ENCODE assay signal across 8 cellular contexts in genomic region chr17:62064029-62064790, GRCh38. TPM values are rescaled to one million over a fixed set of nuclear protein-coding genes. Genes with fewer than 3 reads are reported as not detected.
A peak's percentile ranks its signal among the peaks of the same experiment; 100 is the strongest.
DNase-seq lines count a peak whose midpoint lies in the region; ATAC-seq, FAIRE-seq and TF ChIP-seq lines count a peak whose summit lies in the region.

No MANE protein-coding gene starts in this region.

- H3K4me1 ChIP-seq in A549 (peaks cover 45% of the 10 kb centered on the region), parathyroid adenoma (peaks cover 4% of the 10 kb centered on the region)

- no peaks in the 10 kb centered on the region for H3K27me3 Mint-ChIP-seq in T-helper 17 cell

- no peak for ATAC-seq in A549
- peak; percentile 21 for ATAC-seq in GM21717 (IDR thresholded peaks at IDR 0.05; ENCODE audit: unreplicated experiment)
- peak; percentile 14 for ATAC-seq in T-helper 17 cell
- ATAC-seq in GM21825 (IDR thresholded peaks at IDR 0.05; ENCODE audit: unreplicated experiment) = no peak

- peak overlapping the region; percentile 3 for H3K9ac ChIP-seq in parathyroid adenoma

- peak; percentile 86 for FAIRE-seq in A549 (lab: Jason Lieb, UNC)
- FAIRE-seq in GM12891 (lab: Jason Lieb, UNC) = no peak

- no peak for TF ChIP-seq EP300 in A549 (IDR thresholded peaks at IDR 0.05)

- H3K4me3 ChIP-seq in A549 = peak overlapping the region; percentile 94
- H3K4me3 ChIP-seq in parathyroid adenoma (ENCODE audit: low read depth, low read length) = peak overlapping the region; percentile 70

- DNase-seq in A549 (ENCODE audit: low read depth in 1 of 2, low spot score in 1 of 2) (peak in 1 of 2 experiments; percentile 28), T-helper 17 cell (no peak), fibroblast of gingiva (ENCODE audit: low read depth) (peak; percentile 19), GM12891 (ENCODE audit: insufficient read length, low spot score) (no peak), NCI-H1436 (lab: John Stamatoyannopoulos, UW) (no peak)

- TF ChIP-seq RAD21 in A549 (conservative IDR thresholded peaks at IDR 0.05 in 1 of 2, IDR thresholded peaks at IDR 0.05 in 1 of 2) = no peak

- CTCF ChIA-PET in A549 (lab: Yijun Ruan, JAX) = interaction anchor here (0.6 to 3.7 kb wide), 6 partner anchors 10 to 115 kb away, joined by 4 to 65 read pairs (median 8); no protein-coding TSS in a partner anchor

- no peak for TF ChIP-seq POLR2A in A549 (IDR thresholded peaks at IDR 0.05; ENCODE audit: low read length)
- TF ChIP-seq POLR2A in GM12891 (IDR thresholded peaks at IDR 0.05; ENCODE audit: low read depth, low read length) = no peak

- no peaks in the 10 kb centered on the region for H3K27me3 ChIP-seq in parathyroid adenoma (ENCODE audit: control insufficient read depth, insufficient read depth, low read length)

- H3K27ac Mint-ChIP-seq in T-helper 17 cell = peak overlapping the region; percentile 98

- H3K36me3 Mint-ChIP-seq in T-helper 17 cell (ENCODE audit: low read depth) = peaks cover 7% of the 10 kb centered on the region

- 2% methylated on average over 5 of the region's 5 CpGs for WGBS in A549 (ENCODE audit: missing lambda C conversion rate)

- no peaks in the 10 kb centered on the region for H3K9me3 ChIP-seq in A549
- no peaks in the 10 kb centered on the region for H3K9me3 ChIP-seq in T-helper 17 cell (ENCODE audit: control insufficient read depth, low read length, poor library complexity, severe bottlenecking)
- H3K9me3 ChIP-seq in parathyroid adenoma (ENCODE audit: control insufficient read depth, low read length) = no peaks in the 10 kb centered on the region

- H3K27ac ChIP-seq in A549 (peak overlapping the region; percentile 97), parathyroid adenoma (peak overlapping the region; percentile 68)

- H3K36me3 ChIP-seq in parathyroid adenoma (ENCODE audit: control insufficient read depth, insufficient read depth, low read length) = no peaks in the 10 kb centered on the region

- H3K4me1 Mint-ChIP-seq in T-helper 17 cell = peaks cover 40% of the 10 kb centered on the region

- peak overlapping the region; percentile 98 for H3K4me3 Mint-ChIP-seq in T-helper 17 cell

- POLR2A ChIA-PET in A549 (lab: Yijun Ruan, JAX) = interaction anchor here (0.9 to 1.2 kb wide), 3 partner anchors 11 to 88 kb away, joined by 3 to 4 read pairs (median 4); no protein-coding TSS in a partner anchor

- H3K4me2 ChIP-seq in A549 = peak overlapping the region; percentile 89
- H3K4me2 ChIP-seq in parathyroid adenoma (ENCODE audit: low read length) = peak overlapping the region; percentile 93

- TF ChIP-seq CTCF in A549 (IDR thresholded peaks at IDR 0.05) = no peak
- TF ChIP-seq CTCF in parathyroid adenoma (IDR thresholded peaks at IDR 0.05) = no peak

- H2AFZ ChIP-seq in parathyroid adenoma = peak overlapping the region; percentile 71

- peaks cover 28% of the 10 kb centered on the region for H3K79me2 ChIP-seq in parathyroid adenoma

TF ChIP-seq in A549, 52 proteins besides CTCF, POLR2A, EP300 and RAD21:
- no peak; the same call in 1 of the 2 replicates for TF ChIP-seq HOXB5 (CRISPR knock-in tag; IDR thresholded peaks at IDR 0.05)
- TF ChIP-seq CEBPB (IDR thresholded peaks at IDR 0.05) = no peak
- no peak for TF ChIP-seq FOSB (CRISPR knock-in tag; IDR thresholded peaks at IDR 0.05)
- TF ChIP-seq MAFK (IDR thresholded peaks at IDR 0.05; ENCODE audit: partially characterized antibody) = peak; percentile 47

TF ChIP-seq in GM12891, 5 proteins besides CTCF, POLR2A, EP300 and RAD21:
- TF ChIP-seq SPI1 (IDR thresholded peaks at IDR 0.05; ENCODE audit: low read depth, low read length) (no peak), POU2F2 (IDR thresholded peaks at IDR 0.05; ENCODE audit: low read depth, low read length) (no peak), TAF1 (IDR thresholded peaks at IDR 0.05; ENCODE audit: low read depth, low read length) (no peak), PAX5 (IDR thresholded peaks at IDR 0.05; ENCODE audit: insufficient read depth, low read length, severe bottlenecking) (no peak), POLR2AphosphoS5 (IDR thresholded peaks at IDR 0.05; ENCODE audit: low read depth, low read length) (no peak)
TF ChIP-seq in GM12891: peak in this region for 0.

RNA-seq across cellular contexts. Expression of gene MED13, which starts 0.9 kb away (rescaled TPM):
- polyA plus RNA-seq in A549 (2011; rRNA removed) (64.1 and 71.4 TPM in 2 replicates), A549 (2017; fragmentation: RNase III; extraction: RNeasy Plus Mini Kit Qiagen cat#74134 plus additional on column Dnase treatment) (14.1 to 14.9 TPM (median 14.8 TPM) in 3 replicates)
- polyA plus RNA-seq in A549 (2012; cell fraction: cytosol; rRNA removed) = 8.4 and 8.9 TPM in 2 replicates
- 6.7 and 8.3 TPM in 2 replicates for polyA plus RNA-seq in A549 (2012; cell fraction: nucleus; rRNA removed)
- 252 and 288 TPM in 2 replicates for polyA minus RNA-seq in A549 (2011; rRNA and poly(A)+ RNA removed)
- total RNA-seq in T-helper 17 cell = 10 to 100 TPM; 76.5 to 98.3 TPM
- 11.1 TPM for polyA plus RNA-seq in GM12891 (2012; ENCODE audit: low read depth, missing spikeins)

Comparison
In these comparisons a context has a peak if more than half of its experiments do, and no peak if none do; other contexts are left out.
1. ATAC-seq: peak in GM21717 (single experiment) and T-helper 17 cell (single experiment); none in A549 (0 of 2) and GM21825 (single experiment).